In genomic region chr5:78568676-78569075, GRCh38 we compare ENCODE assay signal across 18 cellular contexts.
DNase-seq lines count a peak whose midpoint lies in the region; ATAC-seq and TF ChIP-seq lines count a peak whose summit lies in the region.
"Had no signal": no experiment of that assay in that cellular context is flagged by ENCODE, and none has a peak within 500 bp of the region (broad histone marks: within the 10 kb centered on the region; RNA-seq: fewer than 3 reads in every experiment).

No MANE protein-coding gene starts in this region.

- H2BK15ac ChIP-seq in H9 (ENCODE audit: low read depth, low read length): no peak overlapping the region

- no peak overlapping the region for H3K23ac ChIP-seq in H9 (ENCODE audit: insufficient read length, low read depth, low read length)

- H3K4me2 ChIP-seq in H9 (ENCODE audit: insufficient read depth, insufficient read length, low read length) (no peak overlapping the region), GM23248 (ENCODE audit: unreplicated experiment) (no peak overlapping the region)

- no peaks in the 10 kb centered on the region for H3K9me2 ChIP-seq in GM23248 (ENCODE audit: insufficient read depth)

- H3K14ac ChIP-seq in H9 (ENCODE audit: insufficient read depth, low read length): no peak overlapping the region

- H3K56ac ChIP-seq in H9 (ENCODE audit: insufficient read length, low read depth, low read length): no peak overlapping the region

- intact Hi-C loops in breast epithelium (cut with DNase I; ENCODE audit: low total_unique reads): no loop called here

- H4K8ac ChIP-seq in H9 (replicated peaks; ENCODE audit: insufficient read length, low read depth, low read length): no peak overlapping the region

- no peak overlapping the region for H3T11ph ChIP-seq in H9 (ENCODE audit: low read length)

- peaks cover 5% of the 10 kb centered on the region; the same call in 1 of the 2 replicates for H3K79me2 ChIP-seq in H9 (ENCODE audit: insufficient read depth, low read length)
- H3K79me2 ChIP-seq in GM23248 (ENCODE audit: insufficient read depth): peaks cover 48% of the 10 kb centered on the region

- no peaks in the 10 kb centered on the region for H3K27me3 ChIP-seq in H9 (ENCODE audit: insufficient read depth, low read length)
- no peaks in the 10 kb centered on the region for H3K27me3 ChIP-seq in breast epithelium
- no peaks in the 10 kb centered on the region for H3K27me3 ChIP-seq in GM23248 (replicated peaks; ENCODE audit: insufficient read depth)
- H3K27me3 ChIP-seq: spleen had no signal

- peaks cover 27 to 28% of the 10 kb centered on the region in 2 experiments for H3K4me1 Mint-ChIP-seq in H9
- H3K4me1 Mint-ChIP-seq: CD4-positive, CD25-positive, alpha-beta regulatory T cell had no signal

- peak overlapping the region in 2 of 3 experiments; percentile 18 to 72; a peak in 3 of 7 replicates for H3K27ac Mint-ChIP-seq in H9
- H3K27ac Mint-ChIP-seq: CD4-positive, CD25-positive, alpha-beta regulatory T cell; natural killer cell treated with Interleukin-12 subunit alpha and Interleukin-12 subunit beta and Interleukin-15 and Interleukin-18, amount 100 ng/mL, for 72 hours had no signal

- H3K4me3 ChIP-seq in breast epithelium (peak overlapping the region in 1 of 3 donors; percentile 31), mesodermal cell (ENCODE audit: extremely low read depth, insufficient read depth, low read length, poor library complexity, severe bottlenecking) (no peak overlapping the region), GM23248 (no peak overlapping the region)
- H3K4me3 ChIP-seq: spleen had no signal

- H2AFZ ChIP-seq in H9 (ENCODE audit: low read length): no peak overlapping the region
- H2AFZ ChIP-seq in GM23248: no peak overlapping the region

- H3K4ac ChIP-seq in H9 (ENCODE audit: low read depth, low read length): no peak overlapping the region

- H2AK5ac ChIP-seq in H9 (ENCODE audit: insufficient read length, low read length): no peak overlapping the region

- H2BK5ac ChIP-seq in H9 (ENCODE audit: insufficient read length, low read length): no peak overlapping the region

- no peak for TF ChIP-seq POLR2A in breast epithelium (IDR thresholded peaks at IDR 0.05)

- H3K4me3 Mint-ChIP-seq in H9: no peak overlapping the region
- H3K4me3 Mint-ChIP-seq: CD4-positive, CD25-positive, alpha-beta regulatory T cell; natural killer cell treated with Interleukin-12 subunit alpha and Interleukin-12 subunit beta and Interleukin-15 and Interleukin-18, amount 100 ng/mL, for 72 hours had no signal

- H2BK12ac ChIP-seq in H9 (ENCODE audit: insufficient read length, low read depth, low read length): no peak overlapping the region

- peaks cover 7% of the 10 kb centered on the region for H3K4me1 ChIP-seq in H9 (ENCODE audit: insufficient read depth, low read length)
- peaks cover 3 to 27% of the 10 kb centered on the region in 2 donors for H3K4me1 ChIP-seq in breast epithelium
- H3K4me1 ChIP-seq in mesodermal cell (ENCODE audit: control insufficient read depth, insufficient read depth, low read length, poor library complexity, severe bottlenecking): peaks cover 2% of the 10 kb centered on the region
- H3K4me1 ChIP-seq in GM23248 (ENCODE audit: insufficient read depth): peaks cover 20% of the 10 kb centered on the region

- H4K91ac ChIP-seq in H9 (ENCODE audit: insufficient read length, low read depth, low read length): no peak overlapping the region

- no peak overlapping the region for H3K27ac ChIP-seq in H9 (ENCODE audit: insufficient read length, low read depth, low read length)
- peak overlapping the region; percentile 86 to 89 for H3K27ac ChIP-seq in breast epithelium
- peak overlapping the region; percentile 43 for H3K27ac ChIP-seq in mesodermal cell (ENCODE audit: low read depth, low read length, severe bottlenecking)
- H3K27ac ChIP-seq in substantia nigra (ENCODE audit: low read depth, low read length, poor library complexity, severe bottlenecking): peak overlapping the region; percentile 21
- no peak overlapping the region for H3K27ac ChIP-seq in GM23248
- H3K27ac ChIP-seq: spleen had no signal

- no peak for DNase-seq in H9
- no peak for DNase-seq in breast epithelium (ENCODE audit: low spot score in 2 of 2)
- peak in 1 of 49 donors; percentile 15 for DNase-seq in substantia nigra (lab: John Stamatoyannopoulos, UW)
- no peak for DNase-seq in GM23248
- no peak for DNase-seq in cerebellar nuclear complex (lab: John Stamatoyannopoulos, UW)
- DNase-seq in NCI-H2171 treated with DMSO at 0.1 percent for 48 hours (lab: John Stamatoyannopoulos, UW): no peak
- DNase-seq: activated CD4-positive, alpha-beta T cell treated with anti-CD3 and anti-CD28 coated beads, Interleukin-2, amount 50 U/mL, for 1 hour; activated CD8-positive, alpha-beta memory T cell treated with anti-CD3 and anti-CD28 coated beads, Interleukin-2, amount 50 U/mL, for 48 hours; activated effector memory CD4-positive, alpha-beta T cell treated with anti-CD3 and anti-CD28 coated beads, Interleukin-2, amount 50 U/mL, for 16 hours; amniotic stem cell; CD4-positive, CD25-positive, alpha-beta regulatory T cell; islet precursor cell; KG1; NCI-H2081 treated with DMSO at 0.1 percent for 48 hours; spleen had no signal

- H4K5ac ChIP-seq in H9 (ENCODE audit: insufficient read length, low read depth, low read length): no peak overlapping the region

- no peaks in the 10 kb centered on the region for H3K27me3 Mint-ChIP-seq in H9 (ENCODE audit: low read depth)

- H3K9me3 ChIP-seq in H9 (ENCODE audit: control insufficient read depth, low read depth, low read length): no peaks in the 10 kb centered on the region
- no peaks in the 10 kb centered on the region for H3K9me3 ChIP-seq in breast epithelium
- H3K9me3 ChIP-seq in mesodermal cell (ENCODE audit: control insufficient read depth, low read length): no peaks in the 10 kb centered on the region
- H3K9me3 ChIP-seq in GM23248 (ENCODE audit: low read depth): no peaks in the 10 kb centered on the region

- H3K9ac ChIP-seq in H9 (ENCODE audit: extremely low read depth, insufficient read length, low read length) (no peak overlapping the region), GM23248 (no peak overlapping the region)

- peaks cover 4% of the 10 kb centered on the region for H3K79me1 ChIP-seq in H9 (ENCODE audit: insufficient read depth, low read depth, low read length, poor library complexity, severe bottlenecking)

- WGBS in H9 (ENCODE audit: extremely low coverage, insufficient read length, low lambda C conversion rate): no CpG with 5 or more reads among the region's 3 CpGs
- 100% methylated on average over 1 of the region's 3 CpGs; no CpG with 5 or more reads in 1 of the 2 experiments for WGBS in mesodermal cell (ENCODE audit: insufficient coverage in 2 of 2), 2 experiments
- WGBS in GM23248 (ENCODE audit: low coverage in 1 of 2, low lambda C conversion rate in 2 of 2, missing lambda C conversion rate in 2 of 2), 2 experiments: 87 to 91% methylated on average over 3 of the region's 3 CpGs

- ATAC-seq in GM18858 (IDR thresholded peaks at IDR 0.05; ENCODE audit: unreplicated experiment): no peak
- ATAC-seq: natural killer cell treated with Interleukin-12 subunit alpha and Interleukin-12 subunit beta and Interleukin-15 and Interleukin-18, amount 100 ng/mL, for 72 hours had no signal

- no peak overlapping the region for H2BK20ac ChIP-seq in H9 (ENCODE audit: low read depth, low read length, poor library complexity, severe bottlenecking)

- no peak overlapping the region for H2BK120ac ChIP-seq in H9 (ENCODE audit: low read depth, low read length, poor library complexity, severe bottlenecking)

- no peaks in the 10 kb centered on the region for H3K9me3 Mint-ChIP-seq in H9
- H3K9me3 Mint-ChIP-seq: natural killer cell treated with Interleukin-12 subunit alpha and Interleukin-12 subunit beta and Interleukin-15 and Interleukin-18, amount 100 ng/mL, for 72 hours had no signal

- H3K36me3 ChIP-seq in breast epithelium: no peaks in the 10 kb centered on the region
- peaks cover 12% of the 10 kb centered on the region for H3K36me3 ChIP-seq in mesodermal cell (ENCODE audit: control insufficient read depth, insufficient read depth, low read length)
- no peaks in the 10 kb centered on the region for H3K36me3 ChIP-seq in GM23248 (ENCODE audit: low read depth)
- H3K36me3 ChIP-seq: spleen had no signal

- in situ Hi-C loops in GM23248 (cut with MboI): no loop called here

- no peak for TF ChIP-seq CTCF in H9 (conservative IDR thresholded peaks at IDR 0.05)
- no peak for TF ChIP-seq CTCF in breast epithelium (IDR thresholded peaks at IDR 0.05)

- peaks cover 0 to 10% (median 2%) of the 10 kb centered on the region in 3 experiments; a peak in 4 of 7 replicates for H3K36me3 Mint-ChIP-seq in H9 (ENCODE audit: insufficient read depth in 1 of 3, low read depth in 3 of 3)
- H3K36me3 Mint-ChIP-seq: CD4-positive, CD25-positive, alpha-beta regulatory T cell; natural killer cell treated with Interleukin-12 subunit alpha and Interleukin-12 subunit beta and Interleukin-15 and Interleukin-18, amount 100 ng/mL, for 72 hours had no signal

- H4K20me1 ChIP-seq in H9 (ENCODE audit: control insufficient read depth, insufficient read depth, insufficient read length): no peaks in the 10 kb centered on the region
- no peaks in the 10 kb centered on the region for H4K20me1 ChIP-seq in GM23248 (ENCODE audit: insufficient read depth)

- no peaks in the 10 kb centered on the region for H3K23me2 ChIP-seq in H9 (ENCODE audit: insufficient read length, low read depth, low read length, poor library complexity, severe bottlenecking)

- peaks cover 24% of the 10 kb centered on the region for H3F3A ChIP-seq in GM23248 (ENCODE audit: insufficient read depth)

- no peak overlapping the region for H3K18ac ChIP-seq in H9 (ENCODE audit: insufficient read length, low read depth, low read length)

Comparison
In these comparisons a context has a peak if more than half of its experiments do, and no peak if none do; other contexts are left out.
1. H3K27ac ChIP-seq: peak in breast epithelium (2 of 2), mesodermal cell (single experiment) and substantia nigra (single experiment); none in H9 (single experiment) and GM23248 (single experiment).